22 cellular contexts compared by ENCODE assay signal in genomic region chr16:11177578-11178130, GRCh38.
A peak's percentile ranks its signal among the peaks of the same experiment; 100 is the strongest.
DNase-seq lines count a peak whose midpoint lies in the region; ATAC-seq, FAIRE-seq and TF ChIP-seq lines count a peak whose summit lies in the region.
"Had no signal": no experiment of that assay in that cellular context is flagged by ENCODE, and none has a peak within 500 bp of the region (broad histone marks: within the 10 kb centered on the region; RNA-seq: fewer than 3 reads in every experiment).

No MANE protein-coding gene starts in this region.

- H4K20me1 ChIP-seq in BLaER1 treated with 17β-estradiol and CSF1 and Interleukin-3, amounts not matched to agents 10 nM and 100 nM = peaks cover 0 to 26% (median 0%) of the 10 kb centered on the region in 11 experiments; a peak in 7 of 22 replicates
- no peaks in the 10 kb centered on the region for H4K20me1 ChIP-seq in OCI-LY3 (ENCODE audit: insufficient read depth, low read length)

- no peak overlapping the region for H3K4me3 Mint-ChIP-seq in activated CD8-positive, alpha-beta memory T cell treated with anti-CD3 and anti-CD28 coated beads, Interleukin-2, amount 10 ng/mL, durations not matched to agents 7 days and 5 days
- H3K4me3 Mint-ChIP-seq in stimulated activated effector memory CD8-positive, alpha-beta T cell treated with anti-CD3 and anti-CD28 coated beads, Interleukin-12 subunit alpha, Interleukin-12 subunit beta, amount 100 ng/mL, for 72 hours = no peak overlapping the region
- H3K4me3 Mint-ChIP-seq: CD14-positive monocyte had no signal

- H3K4me1 Mint-ChIP-seq in activated CD8-positive, alpha-beta memory T cell treated with anti-CD3 and anti-CD28 coated beads, Interleukin-2, amount 10 ng/mL, durations not matched to agents 7 days and 5 days = peaks cover 88% of the 10 kb centered on the region
- peaks cover 68% of the 10 kb centered on the region for H3K4me1 Mint-ChIP-seq in stimulated activated effector memory CD8-positive, alpha-beta T cell treated with anti-CD3 and anti-CD28 coated beads, Interleukin-12 subunit alpha, Interleukin-12 subunit beta, amount 100 ng/mL, for 72 hours

- H3K79me2 ChIP-seq in OCI-LY3 (ENCODE audit: low read length) = no peaks in the 10 kb centered on the region

- H3K4me3 ChIP-seq in BLaER1 treated with 17β-estradiol and CSF1 and Interleukin-3, amounts not matched to agents 10 nM and 100 nM = no peak overlapping the region
- H3K4me3 ChIP-seq in OCI-LY3 (ENCODE audit: low read length) = no peak overlapping the region

- no peak for DNase-seq in activated CD8-positive, alpha-beta memory T cell treated with anti-CD3 and anti-CD28 coated beads, Interleukin-2, amount 10 ng/mL, durations not matched to agents 7 days and 5 days
- no peak for DNase-seq in activated CD8-positive, alpha-beta memory T cell treated with anti-CD3 and anti-CD28 coated beads, Interleukin-2, amount 50 U/mL, for 48 hours
- DNase-seq in stimulated activated effector memory CD8-positive, alpha-beta T cell treated with anti-CD3 and anti-CD28 coated beads, Interleukin-12 subunit alpha, Interleukin-12 subunit beta, amount 100 ng/mL, for 72 hours (ENCODE audit: low spot score in 2 of 2) = no peak
- DNase-seq in H54 (ENCODE audit: insufficient read length, low spot score) (no peak), kidney tubule cell (ENCODE audit: low spot score) (no peak)
- DNase-seq: Calu3; DMS79 treated with DMSO at 0.1 percent for 48 hours; NCI-H1105 treated with DMSO at 0.1 percent for 48 hours; NCI-H146; NCI-H2029; NCI-H446 treated with DMSO at 0.1 percent for 48 hours; NCI-H526; NCI-H82; NK-92 treated with Interleukin-12 subunit alpha and Interleukin-12 subunit beta, amount 100 ng/mL, for 24 hours; SHP77 had no signal

- no peak for TF ChIP-seq CTCF in OCI-LY3 (IDR thresholded peaks at IDR 0.05; ENCODE audit: low read depth, low read length)

- no peaks in the 10 kb centered on the region for H3K27me3 Mint-ChIP-seq in activated CD8-positive, alpha-beta memory T cell treated with anti-CD3 and anti-CD28 coated beads, Interleukin-2, amount 10 ng/mL, durations not matched to agents 7 days and 5 days

- H3K27ac Mint-ChIP-seq in activated CD8-positive, alpha-beta memory T cell treated with anti-CD3 and anti-CD28 coated beads, Interleukin-2, amount 10 ng/mL, durations not matched to agents 7 days and 5 days = peak overlapping the region; percentile 36
- peak overlapping the region; percentile 71 for H3K27ac Mint-ChIP-seq in stimulated activated effector memory CD8-positive, alpha-beta T cell treated with anti-CD3 and anti-CD28 coated beads, Interleukin-12 subunit alpha, Interleukin-12 subunit beta, amount 100 ng/mL, for 72 hours

- no peak for TF ChIP-seq POLR2A in H54 (IDR thresholded peaks at IDR 0.05; ENCODE audit: low read depth, low read length)

- CTCF ChIA-PET in activated CD8-positive, alpha-beta memory T cell treated with anti-CD3 and anti-CD28 coated beads, Interleukin-2, amount 10 ng/mL, durations not matched to agents 7 days and 5 days (lab: Charles Lee) = interaction anchor here (0.7 to 1.6 kb wide), 2 partner anchors 74 to 92 kb away, joined by 3 to 4 read pairs; no protein-coding TSS in a partner anchor

- H3K27ac ChIP-seq in BLaER1 treated with 17β-estradiol and CSF1 and Interleukin-3, amounts not matched to agents 10 nM and 100 nM = no peak overlapping the region
- H3K27ac ChIP-seq in OCI-LY3 (ENCODE audit: low read length) = peak overlapping the region; percentile 38
- H3K27ac ChIP-seq: HL-60, RWPE1 had no signal

- no peak for ATAC-seq in activated CD8-positive, alpha-beta memory T cell treated with anti-CD3 and anti-CD28 coated beads, Interleukin-2, amount 10 ng/mL, durations not matched to agents 7 days and 5 days
- no peak for ATAC-seq in stimulated activated effector memory CD8-positive, alpha-beta T cell treated with anti-CD3 and anti-CD28 coated beads, Interleukin-12 subunit alpha, Interleukin-12 subunit beta, amount 100 ng/mL, for 72 hours
- no peak for ATAC-seq in HG03159 (IDR thresholded peaks at IDR 0.05; ENCODE audit: unreplicated experiment)

- peak overlapping the region in 8 of 11 experiments; percentile 17 to 83 (median 34); a peak in 11 of 22 replicates for H3K4me2 ChIP-seq in BLaER1 treated with 17β-estradiol and CSF1 and Interleukin-3, amounts not matched to agents 10 nM and 100 nM
- H3K4me2 ChIP-seq in OCI-LY3 (ENCODE audit: low read length) = 0 out of 2 replicates have a peak overlapping the region, but pooled peaks have one; percentile 1

- H3K36me3 ChIP-seq in BLaER1 treated with 17β-estradiol and CSF1 and Interleukin-3, amounts not matched to agents 10 nM and 100 nM = peaks cover 0 to 41% (median 26%) of the 10 kb centered on the region in 11 experiments; a peak in 14 of 22 replicates
- H3K36me3 ChIP-seq in OCI-LY3 (replicated peaks; ENCODE audit: low read depth, low read length) = peaks cover 17% of the 10 kb centered on the region

- peaks cover 28% of the 10 kb centered on the region for H3K36me3 Mint-ChIP-seq in activated CD8-positive, alpha-beta memory T cell treated with anti-CD3 and anti-CD28 coated beads, Interleukin-2, amount 10 ng/mL, durations not matched to agents 7 days and 5 days
- H3K36me3 Mint-ChIP-seq in stimulated activated effector memory CD8-positive, alpha-beta T cell treated with anti-CD3 and anti-CD28 coated beads, Interleukin-12 subunit alpha, Interleukin-12 subunit beta, amount 100 ng/mL, for 72 hours = peaks cover 26% of the 10 kb centered on the region

- FAIRE-seq in H54 (lab: Jason Lieb, UNC) = no peak
- FAIRE-seq: GM19239 had no signal

- peaks cover 29 to 67% (median 43%) of the 10 kb centered on the region in 10 experiments for H3K4me1 ChIP-seq in BLaER1 treated with 17β-estradiol and CSF1 and Interleukin-3, amounts not matched to agents 10 nM and 100 nM
- peaks cover 89% of the 10 kb centered on the region for H3K4me1 ChIP-seq in OCI-LY3 (ENCODE audit: low read length)

- no peaks in the 10 kb centered on the region for H3K9me3 Mint-ChIP-seq in activated CD8-positive, alpha-beta memory T cell treated with anti-CD3 and anti-CD28 coated beads, Interleukin-2, amount 10 ng/mL, durations not matched to agents 7 days and 5 days (ENCODE audit: low read depth)
- H3K9me3 Mint-ChIP-seq in stimulated activated effector memory CD8-positive, alpha-beta T cell treated with anti-CD3 and anti-CD28 coated beads, Interleukin-12 subunit alpha, Interleukin-12 subunit beta, amount 100 ng/mL, for 72 hours = no peaks in the 10 kb centered on the region

- no peak overlapping the region for H2AFZ ChIP-seq in OCI-LY3 (ENCODE audit: low read depth, low read length)

- H3K9me3 ChIP-seq in BLaER1 treated with 17β-estradiol and CSF1 and Interleukin-3, amounts not matched to agents 10 nM and 100 nM (replicated peaks in 1 of 11) = no peaks in the 10 kb centered on the region
- H3K9me3 ChIP-seq in OCI-LY3 (ENCODE audit: insufficient read depth, low read length) = no peaks in the 10 kb centered on the region

- H3K27me3 ChIP-seq in BLaER1 treated with 17β-estradiol and CSF1 and Interleukin-3, amounts not matched to agents 10 nM and 100 nM = no peaks in the 10 kb centered on the region
- H3K27me3 ChIP-seq in OCI-LY3 (ENCODE audit: low read depth, low read length) = no peaks in the 10 kb centered on the region

- peak overlapping the region in 1 of 11 experiments; percentile 54; a peak in 1 of 22 replicates for H3K9ac ChIP-seq in BLaER1 treated with 17β-estradiol and CSF1 and Interleukin-3, amounts not matched to agents 10 nM and 100 nM
- H3K9ac ChIP-seq in OCI-LY3 (ENCODE audit: low read length) = peak overlapping the region; percentile 9; the same call in 1 of the 2 replicates
